Comparison of ENCODE assay signal across 1 cellular context in genomic region chr17:63773272-63774140, GRCh38.
TF ChIP-seq lines count a peak whose summit lies in the region.

CCDC47 (minus strand) TSS chr17:63773597; CDS start chr17:63766175, 7,422 bp downstream.

TF ChIP-seq in H1, 55 proteins besides CTCF, POLR2A, EP300 and RAD21 (continued from another document):
- TF ChIP-seq CHD7 (IDR thresholded peaks at IDR 0.05; ENCODE audit: insufficient replicate concordance, low read length) (no peak), SAP30 (IDR thresholded peaks at IDR 0.05; ENCODE audit: insufficient read depth, insufficient replicate concordance, low read length) (no peak), ATF3 (IDR thresholded peaks at IDR 0.05; ENCODE audit: insufficient read depth, low read depth, low read length) (no peak), TAF7 (optimal IDR thresholded peaks at IDR 0.05; ENCODE audit: borderline replicate concordance, low read depth, low read length) (peak; percentile 79), HDAC2 (IDR thresholded peaks at IDR 0.05; ENCODE audit: borderline replicate concordance in 1 of 2, low read depth in 2 of 2, low read length in 2 of 2) (no peak; a peak in 1 of 4 replicates), SP4 (IDR thresholded peaks at IDR 0.05; ENCODE audit: low read length) (peak; percentile 87), RBBP5 (IDR thresholded peaks at IDR 0.05; ENCODE audit: borderline replicate concordance, low read depth, low read length) (no peak; the same call in 1 of the 2 replicates), SIN3A (conservative IDR thresholded peaks at IDR 0.05 in 1 of 2, IDR thresholded peaks at IDR 0.05 in 1 of 2; ENCODE audit: low read depth in 1 of 2, low read length in 2 of 2) (peak; percentile 79 to 88; a peak in 1 of 4 replicates), RXRA (IDR thresholded peaks at IDR 0.05; ENCODE audit: insufficient read depth, low read depth, low read length) (no peak), TBP (IDR thresholded peaks at IDR 0.05; ENCODE audit: low read depth, low read length) (peak; percentile 89), BCL11A (IDR thresholded peaks at IDR 0.05; ENCODE audit: low read depth in 2 of 2, low read length in 2 of 2) (no peak), SRF (IDR thresholded peaks at IDR 0.05; ENCODE audit: low read depth, low read length) (no peak), E2F6 (IDR thresholded peaks at IDR 0.05) (peak; percentile 58), RNF2 (IDR thresholded peaks at IDR 0.05; ENCODE audit: borderline replicate concordance, low read depth, low read length, missing control alignments, poor library complexity, severe bottlenecking) (no peak), CTBP2 (IDR thresholded peaks at IDR 0.05; ENCODE audit: borderline replicate concordance, insufficient read depth, insufficient read length, low read length) (no peak), RFX5 (IDR thresholded peaks at IDR 0.05; ENCODE audit: borderline replicate concordance, low read depth, low read length) (no peak), HDAC6 (IDR thresholded peaks at IDR 0.05; ENCODE audit: low read depth, low read length) (no peak), TAF1 (IDR thresholded peaks at IDR 0.05; ENCODE audit: low read depth, low read length) (peak; percentile 88), ZNF274 (IDR thresholded peaks at IDR 0.05; ENCODE audit: borderline replicate concordance, extremely low read depth, low read length) (no peak), GTF2F1 (IDR thresholded peaks at IDR 0.05; ENCODE audit: borderline replicate concordance, low read depth, low read length) (no peak), BRCA1 (IDR thresholded peaks at IDR 0.05; ENCODE audit: low read depth, low read length) (peak; percentile 67; the same call in 1 of the 2 replicates), POLR2AphosphoS5 (IDR thresholded peaks at IDR 0.05; ENCODE audit: low read depth, low read length) (peak; percentile 86), ASH2L (IDR thresholded peaks at IDR 0.05; ENCODE audit: low read length) (peak; percentile 60), CEBPB (IDR thresholded peaks at IDR 0.05; ENCODE audit: low read depth, low read length) (peak; percentile 83), YY1 (IDR thresholded peaks at IDR 0.05; ENCODE audit: low read depth, low read length) (peak; percentile 93), FOSL1 (IDR thresholded peaks at IDR 0.05; ENCODE audit: insufficient read depth, low read depth, low read length) (peak; percentile 82; the same call in 1 of the 2 replicates), MAFK (IDR thresholded peaks at IDR 0.05; ENCODE audit: low read depth, low read length) (no peak), POU5F1 (IDR thresholded peaks at IDR 0.05; ENCODE audit: low read depth, low read length) (no peak), EZH2 (IDR thresholded peaks at IDR 0.05; ENCODE audit: low read depth, low read length, severe bottlenecking) (no peak), CBX5 (IDR thresholded peaks at IDR 0.05; ENCODE audit: low read depth, low read length) (no peak), SP2 (IDR thresholded peaks at IDR 0.05; ENCODE audit: low read length) (no peak), SUZ12 (IDR thresholded peaks at IDR 0.05; ENCODE audit: low read length) (no peak), TCF12 (IDR thresholded peaks at IDR 0.05; ENCODE audit: low read depth, low read length) (no peak), BACH1 (IDR thresholded peaks at IDR 0.05; ENCODE audit: low read length) (no peak), TEAD4 (IDR thresholded peaks at IDR 0.05; ENCODE audit: low read depth, low read length) (peak; percentile 22; the same call in 1 of the 2 replicates), JUND (IDR thresholded peaks at IDR 0.05; ENCODE audit: low read length) (peak; percentile 56; the same call in 1 of the 2 replicates), CHD1 (IDR thresholded peaks at IDR 0.05; ENCODE audit: low read depth, low read length) (peak; percentile 70; the same call in 1 of the 2 replicates), EGR1 (IDR thresholded peaks at IDR 0.05; ENCODE audit: borderline replicate concordance, low read depth, low read length) (no peak), GABPA (IDR thresholded peaks at IDR 0.05; ENCODE audit: borderline replicate concordance, insufficient read depth, low read length) (peak; percentile 89), CREB1 (IDR thresholded peaks at IDR 0.05) (peak; percentile 98), SP1 (IDR thresholded peaks at IDR 0.05; ENCODE audit: low read depth, low read length) (peak; percentile 63), SIX5 (IDR thresholded peaks at IDR 0.05; ENCODE audit: low read depth, low read length) (no peak), CHD2 (IDR thresholded peaks at IDR 0.05; ENCODE audit: low read length) (peak; percentile 89), KDM5A (IDR thresholded peaks at IDR 0.05; ENCODE audit: low read length) (no peak), ATF2 (IDR thresholded peaks at IDR 0.05; ENCODE audit: low read length) (peak; percentile 99), JUN (IDR thresholded peaks at IDR 0.05; ENCODE audit: low read depth, low read length) (no peak), NRF1 (IDR thresholded peaks at IDR 0.05; ENCODE audit: low read depth, low read length) (peak; percentile 40; the same call in 1 of the 2 replicates), CBX8 (IDR thresholded peaks at IDR 0.05; ENCODE audit: borderline replicate concordance, low read depth, low read length) (no peak), SIRT6 (IDR thresholded peaks at IDR 0.05; ENCODE audit: low read length) (no peak), NANOG (IDR thresholded peaks at IDR 0.05; ENCODE audit: insufficient read depth, low read depth, low read length, poor library complexity, severe bottlenecking) (no peak), PHF8 (conservative IDR thresholded peaks at IDR 0.05; ENCODE audit: low read depth, low read length) (peak; percentile 84), USF2 (IDR thresholded peaks at IDR 0.05; ENCODE audit: low read length) (peak; percentile 82), MAX (IDR thresholded peaks at IDR 0.05) (peak; percentile 99), KDM4A (IDR thresholded peaks at IDR 0.05; ENCODE audit: low read depth, low read length, severe bottlenecking) (peak; percentile 82)
